In genomic region chr2:160464996-160465395, GRCh38 we compare ENCODE assay signal across 23 cellular contexts. TPM values are rescaled to one million over a fixed set of nuclear protein-coding genes. Genes with fewer than 3 reads are reported as not detected.
DNase-seq lines count a peak whose midpoint lies in the region; ATAC-seq, FAIRE-seq and TF ChIP-seq lines count a peak whose summit lies in the region.
"Had no signal": no experiment of that assay in that cellular context is flagged by ENCODE, and none has a peak within 500 bp of the region (broad histone marks: within the 10 kb centered on the region; RNA-seq: fewer than 3 reads in every experiment).

No MANE protein-coding gene starts in this region.

- no peak overlapping the region for H2AFZ ChIP-seq in GM23338

- 90 to 93% methylated on average over 2 of the region's 2 CpGs for WGBS in testis, 2 donors

- no peak overlapping the region for H3K27ac ChIP-seq in GM23338 (ENCODE audit: low read depth)
- no peak overlapping the region for H3K27ac ChIP-seq in naive thymus-derived CD4-positive, alpha-beta T cell (ENCODE audit: low read depth, low read length)
- H3K27ac ChIP-seq in testis: no peak overlapping the region
- H3K27ac ChIP-seq: neutrophil, vagina, WERI-Rb-1 had no signal

- H3K27me3 ChIP-seq in GM23338 (ENCODE audit: insufficient read depth) (no peaks in the 10 kb centered on the region), bronchial epithelial cell (ENCODE audit: control insufficient read depth, insufficient read depth, low read length) (no peaks in the 10 kb centered on the region), testis (no peaks in the 10 kb centered on the region)
- no peaks in the 10 kb centered on the region for H3K27me3 ChIP-seq in naive thymus-derived CD4-positive, alpha-beta T cell (ENCODE audit: control insufficient read depth in 2 of 2, insufficient read depth in 2 of 2, low read length in 2 of 2)
- H3K27me3 ChIP-seq: neutrophil, vagina had no signal

- peaks cover 94% of the 10 kb centered on the region for H3K79me2 ChIP-seq in GM23338 (replicated peaks; ENCODE audit: insufficient read depth)

- H4K20me1 ChIP-seq in GM23338 (replicated peaks; ENCODE audit: insufficient read depth): peaks cover 13% of the 10 kb centered on the region; the same call in 1 of the 2 replicates

- no peaks in the 10 kb centered on the region for H3K9me3 Mint-ChIP-seq in GM23338
- peaks cover 0 to 3% (median 0%) of the 10 kb centered on the region in 11 donors for H3K9me3 Mint-ChIP-seq in naive thymus-derived CD4-positive, alpha-beta T cell
- H3K9me3 Mint-ChIP-seq in stimulated activated memory B cell treated with anti-CD40 and anti-IgM and Interleukin-4, amounts not matched to agents 10 μg/mL and 1 μg/mL and 100 μg/mL, for 72 hours: no peaks in the 10 kb centered on the region
- H3K9me3 Mint-ChIP-seq: stimulated activated naive CD8-positive, alpha-beta T cell treated with anti-CD3 and anti-CD28 coated beads, Interleukin-15, Interleukin-2, amounts not matched to agents 100 ng/mL and 50 ng/mL, for 24 hours had no signal

- TF ChIP-seq POLR2A in testis (IDR thresholded peaks at IDR 0.05): no peak

- no peaks in the 10 kb centered on the region for H3K9me2 ChIP-seq in GM23338 (ENCODE audit: insufficient read depth)

- TF ChIP-seq CTCF in AG10803 (conservative IDR thresholded peaks at IDR 0.05; ENCODE audit: low read length): no peak
- TF ChIP-seq CTCF in GM23338 (conservative IDR thresholded peaks at IDR 0.05; ENCODE audit: low read depth in 2 of 2): no peak
- no peak for TF ChIP-seq CTCF in bronchial epithelial cell (IDR thresholded peaks at IDR 0.05; ENCODE audit: insufficient read depth, low read length, severe bottlenecking)
- TF ChIP-seq CTCF in testis (IDR thresholded peaks at IDR 0.05): no peak

- H3K4me1 ChIP-seq in GM23338 (ENCODE audit: insufficient read depth) (peaks cover 5% of the 10 kb centered on the region; the same call in 1 of the 2 replicates), testis (peaks cover 8% of the 10 kb centered on the region)
- peaks cover 0 to 42% of the 10 kb centered on the region in 2 donors for H3K4me1 ChIP-seq in naive thymus-derived CD4-positive, alpha-beta T cell (ENCODE audit: control insufficient read depth in 2 of 2, insufficient read depth in 2 of 2, low read length in 2 of 2)

- H3K36me3 ChIP-seq in GM23338 (ENCODE audit: insufficient read depth): no peaks in the 10 kb centered on the region
- H3K36me3 ChIP-seq in bronchial epithelial cell (ENCODE audit: control insufficient read depth, insufficient read depth, low read length): no peaks in the 10 kb centered on the region
- no peaks in the 10 kb centered on the region for H3K36me3 ChIP-seq in naive thymus-derived CD4-positive, alpha-beta T cell (ENCODE audit: control insufficient read depth in 2 of 3, insufficient read depth in 3 of 3, low read length in 3 of 3)
- no peaks in the 10 kb centered on the region for H3K36me3 ChIP-seq in testis (ENCODE audit: low read depth, missing control alignments)
- H3K36me3 ChIP-seq: HAP-1, neutrophil, vagina, WERI-Rb-1 had no signal

- peaks cover 2% of the 10 kb centered on the region for H3K27me3 Mint-ChIP-seq in GM23338 (ENCODE audit: insufficient read depth, low read depth, poor library complexity)
- H3K27me3 Mint-ChIP-seq in naive thymus-derived CD4-positive, alpha-beta T cell: no peaks in the 10 kb centered on the region
- H3K27me3 Mint-ChIP-seq in stimulated activated memory B cell treated with anti-CD40 and anti-IgM and Interleukin-4, amounts not matched to agents 10 μg/mL and 1 μg/mL and 100 μg/mL, for 72 hours: peaks cover 25% of the 10 kb centered on the region
- H3K27me3 Mint-ChIP-seq: stimulated activated naive CD8-positive, alpha-beta T cell treated with anti-CD3 and anti-CD28 coated beads, Interleukin-15, Interleukin-2, amounts not matched to agents 100 ng/mL and 50 ng/mL, for 24 hours had no signal

- intact Hi-C loops in naive thymus-derived CD4-positive, alpha-beta T cell (cut with micrococcal nuclease): loop anchor here in 1 of 2 donors (1.0 kb wide), 1 partner anchor 8 kb away; no protein-coding TSS in a partner anchor
- intact Hi-C loops in testis (cut with DNase I; ENCODE audit: low total_unique reads): no loop called here

- no peak overlapping the region for H3K4me3 ChIP-seq in AG10803 (ENCODE audit: low read length)
- H3K4me3 ChIP-seq in GM23338: no peak overlapping the region
- H3K4me3 ChIP-seq in bronchial epithelial cell (ENCODE audit: low read depth, low read length): no peak overlapping the region
- no peak overlapping the region for H3K4me3 ChIP-seq in naive thymus-derived CD4-positive, alpha-beta T cell (ENCODE audit: low read length)
- no peak overlapping the region for H3K4me3 ChIP-seq in testis
- H3K4me3 ChIP-seq: HAP-1, mucosa of descending colon, vagina had no signal

- no peaks in the 10 kb centered on the region for H3K36me3 Mint-ChIP-seq in GM23338 (ENCODE audit: low read depth)
- peaks cover 0 to 23% (median 14%) of the 10 kb centered on the region in 5 donors for H3K36me3 Mint-ChIP-seq in naive thymus-derived CD4-positive, alpha-beta T cell
- H3K36me3 Mint-ChIP-seq in stimulated activated memory B cell treated with anti-CD40 and anti-IgM and Interleukin-4, amounts not matched to agents 10 μg/mL and 1 μg/mL and 100 μg/mL, for 72 hours: no peaks in the 10 kb centered on the region

- CTCF ChIA-PET in naive thymus-derived CD4-positive, alpha-beta T cell (lab: Charles Lee): no interaction called here

- peaks cover 25% of the 10 kb centered on the region for H3K4me1 Mint-ChIP-seq in GM23338
- H3K4me1 Mint-ChIP-seq in naive thymus-derived CD4-positive, alpha-beta T cell: peaks cover 43 to 100% (median 95%) of the 10 kb centered on the region in 7 donors
- no peaks in the 10 kb centered on the region for H3K4me1 Mint-ChIP-seq in stimulated activated memory B cell treated with anti-CD40 and anti-IgM and Interleukin-4, amounts not matched to agents 10 μg/mL and 1 μg/mL and 100 μg/mL, for 72 hours

- ATAC-seq in GM23338: no peak
- ATAC-seq in naive thymus-derived CD4-positive, alpha-beta T cell: peak; percentile 37
- no peak for ATAC-seq in stimulated activated memory B cell treated with anti-CD40 and anti-IgM and Interleukin-4, amounts not matched to agents 10 μg/mL and 1 μg/mL and 100 μg/mL, for 72 hours
- ATAC-seq: left colon, mucosa of descending colon had no signal

- H3K9me3 ChIP-seq in naive thymus-derived CD4-positive, alpha-beta T cell (ENCODE audit: control insufficient read depth in 2 of 3, low read length in 3 of 3): no peaks in the 10 kb centered on the region
- no peaks in the 10 kb centered on the region for H3K9me3 ChIP-seq in testis
- H3K9me3 ChIP-seq: HAP-1, mucosa of descending colon, neutrophil, vagina had no signal

- FAIRE-seq in bronchial epithelial cell (lab: Jason Lieb, UNC) (no peak), GM19239 (lab: Jason Lieb, UNC) (no peak)
- FAIRE-seq: frontal cortex had no signal

- peak overlapping the region; percentile 68 for H3K27ac Mint-ChIP-seq in GM23338
- H3K27ac Mint-ChIP-seq in naive thymus-derived CD4-positive, alpha-beta T cell: peak overlapping the region in 7 of 9 donors; percentile 34 to 95 (median 83)
- no peak overlapping the region for H3K27ac Mint-ChIP-seq in stimulated activated memory B cell treated with anti-CD40 and anti-IgM and Interleukin-4, amounts not matched to agents 10 μg/mL and 1 μg/mL and 100 μg/mL, for 72 hours

- no peaks in the 10 kb centered on the region for H3F3A ChIP-seq in GM23338 (replicated peaks; ENCODE audit: low read depth)

- DNase-seq in AG10803 (ENCODE audit: low read depth) (peak; percentile 52), GM23338 (ENCODE audit: low spot score) (no peak), bronchial epithelial cell (ENCODE audit: low read depth) (peak; percentile 72), testis (no peak), GM19239 (ENCODE audit: insufficient read length, low spot score) (no peak)
- DNase-seq in naive thymus-derived CD4-positive, alpha-beta T cell: no peak
- DNase-seq: activated effector memory CD4-positive, alpha-beta T cell treated with Interleukin-2 at 50 U/mL for 16 hours; aorta; Calu3; EL; KG1; left colon; mucosa of descending colon; NCI-H1105 treated with DMSO at 0.1 percent for 48 hours; NCI-H526 treated with DMSO at 0.1 percent for 48 hours; SHP77; WERI-Rb-1 had no signal

- POLR2A ChIA-PET in naive thymus-derived CD4-positive, alpha-beta T cell (lab: Charles Lee): no interaction called here

- H3K4me2 ChIP-seq in GM23338: no peak overlapping the region

- no peak overlapping the region for H3K4me3 Mint-ChIP-seq in GM23338
- peak overlapping the region in 8 of 10 donors; percentile 10 to 79 (median 60) for H3K4me3 Mint-ChIP-seq in naive thymus-derived CD4-positive, alpha-beta T cell
- H3K4me3 Mint-ChIP-seq in stimulated activated memory B cell treated with anti-CD40 and anti-IgM and Interleukin-4, amounts not matched to agents 10 μg/mL and 1 μg/mL and 100 μg/mL, for 72 hours: no peak overlapping the region
- H3K4me3 Mint-ChIP-seq: stimulated activated naive CD8-positive, alpha-beta T cell treated with anti-CD3 and anti-CD28 coated beads, Interleukin-15, Interleukin-2, amounts not matched to agents 100 ng/mL and 50 ng/mL, for 24 hours had no signal

RNA-seq across cellular contexts. Expression of gene RBMS1, which starts 28.6 kb away (rescaled TPM):
- total RNA-seq in GM23338 (2014; rRNA removed; shearing (Covaris generic)): 47.6 and 55.5 TPM in 2 replicates
- polyA plus RNA-seq in GM23338 (2016; fragmentation: Nextera tagmentation; extraction: Ambion mirVana) (94.8 and 111 TPM in 2 replicates), testis (ENCODE audit: insufficient read depth, low read depth, low replicate concordance) (34.7 TPM)
- total RNA-seq in bronchial epithelial cell (30.0 and 34.1 TPM in 2 replicates), testis (10 to 100 TPM; 26.8 to 30.0 TPM)
- total RNA-seq in naive thymus-derived CD4-positive, alpha-beta T cell: 100 to 1,000 TPM in 3 of 5 experiments, 10 to 100 TPM in 2; 74.4 to 123 (median 101) TPM
- 100 to 1,000 TPM; 136 to 137 TPM for polyA plus RNA-seq in naive thymus-derived CD4-positive, alpha-beta T cell

Comparison
In these comparisons a context has a peak if more than half of its experiments do, and no peak if none do; other contexts are left out.
1. DNase-seq: peak in AG10803 (single experiment) and bronchial epithelial cell (single experiment); none in GM23338 (single experiment), naive thymus-derived CD4-positive, alpha-beta T cell (0 of 9), testis (single experiment) and GM19239 (single experiment).
2. H3K4me3 Mint-ChIP-seq: peak in naive thymus-derived CD4-positive, alpha-beta T cell (8 of 10); none in GM23338 (single experiment) and stimulated activated memory B cell treated with anti-CD40 and anti-IgM and Interleukin-4, amounts not matched to agents 10 μg/mL and 1 μg/mL and 100 μg/mL, for 72 hours (single experiment).